Comparison of ENCODE assay signal across 9 cellular contexts in genomic region chr17:81388091-81388611, GRCh38. TPM values are rescaled to one million over a fixed set of nuclear protein-coding genes. Genes with fewer than 3 reads are reported as not detected.
DNase-seq lines count a peak whose midpoint lies in the region; ATAC-seq and TF ChIP-seq lines count a peak whose summit lies in the region.
"Had no signal": no experiment of that assay in that cellular context is flagged by ENCODE, and none has a peak within 500 bp of the region (broad histone marks: within the 10 kb centered on the region; RNA-seq: fewer than 3 reads in every experiment).

No MANE protein-coding gene starts in this region.

- H3K4me1 Mint-ChIP-seq in Caco-2 (ENCODE audit: low read depth, unreplicated experiment): peaks cover 20% of the 10 kb centered on the region

- CTCF ChIA-PET in Caco-2 (lab: Charles Lee): no interaction called here
- CTCF ChIA-PET in Panc1 (lab: Charles Lee): no interaction called here

- H3K4me3 ChIP-seq in Caco-2 (ENCODE audit: low read depth, low read length) (peak overlapping the region; percentile 39), Panc1 (ENCODE audit: low read depth in 2 of 2, low read length in 2 of 2) (peak overlapping the region; percentile 53 to 70), foreskin fibroblast (ENCODE audit: low read depth in 1 of 2, low read length in 2 of 2) (peak overlapping the region; percentile 69 to 70), prostate gland (peak overlapping the region in 1 of 2 donors; percentile 62)

- in situ Hi-C loops in Panc1 (cut with HindIII; ENCODE audit: low pct_unique_long_range_greater_than_20kb, low sequenced_read_pairs): no loop called here

- peaks cover 2% of the 10 kb centered on the region; the same call in 1 of the 2 replicates for H3K36me3 ChIP-seq in Caco-2 (ENCODE audit: control insufficient read depth, insufficient read depth, low read length)
- H3K36me3 ChIP-seq in Panc1 (ENCODE audit: control insufficient read depth, insufficient read depth, low read length): no peaks in the 10 kb centered on the region; the same call in 1 of the 2 replicates
- H3K36me3 ChIP-seq in prostate gland: no peaks in the 10 kb centered on the region

- WGBS in prostate gland: 68% methylated on average over 14 of the region's 14 CpGs

- H3K27me3 Mint-ChIP-seq in Caco-2 (ENCODE audit: insufficient read depth, unreplicated experiment): no peaks in the 10 kb centered on the region

- TF ChIP-seq CTCF in Caco-2 (IDR thresholded peaks at IDR 0.05; ENCODE audit: insufficient read depth in 1 of 2, low read depth in 1 of 2, low read length in 1 of 2, severe bottlenecking in 1 of 2, unreplicated experiment in 1 of 2): no peak
- no peak for TF ChIP-seq CTCF in Panc1 (IDR thresholded peaks at IDR 0.05)
- no peak for TF ChIP-seq CTCF in foreskin fibroblast (IDR thresholded peaks at IDR 0.05; ENCODE audit: low read depth, low read length)
- no peak for TF ChIP-seq CTCF in prostate gland (IDR thresholded peaks at IDR 0.05)

- BruUV-seq in Caco-2 (replicated peaks; lab: Mats Ljungman, UMichigan): no TSS peak
- no TSS peak for BruUV-seq in Panc1 (replicated peaks; lab: Mats Ljungman, UMichigan)

- H3K4me1 ChIP-seq in Caco-2 (peaks cover 27% of the 10 kb centered on the region), Panc1 (ENCODE audit: control insufficient read depth, insufficient read depth, low read length) (peaks cover 69% of the 10 kb centered on the region), prostate gland (replicated peaks) (peaks cover 18% of the 10 kb centered on the region)

- no peak for TF ChIP-seq POLR2A in prostate gland (IDR thresholded peaks at IDR 0.05)

- H3K9me3 Mint-ChIP-seq in Caco-2 (ENCODE audit: unreplicated experiment): no peaks in the 10 kb centered on the region

- ATAC-seq in Panc1: peak; percentile 13
- ATAC-seq in GM21360 (IDR thresholded peaks at IDR 0.05; ENCODE audit: unreplicated experiment): no peak

- peak overlapping the region; percentile 78 for H3K4me3 Mint-ChIP-seq in Caco-2 (ENCODE audit: unreplicated experiment)

- intact Hi-C loops in Caco-2 (cut with micrococcal nuclease; ENCODE audit: unreplicated experiment): no loop called here
- intact Hi-C loops in Panc1 (cut with micrococcal nuclease; ENCODE audit: unreplicated experiment): no loop called here
- intact Hi-C loops in prostate gland (cut with DNase I): loop anchor here (5.0 kb wide), 1 partner anchor 94 kb away; no protein-coding TSS in a partner anchor

- peak overlapping the region; percentile 85 for H3K27ac Mint-ChIP-seq in Caco-2 (ENCODE audit: unreplicated experiment)

- H3K27me3 ChIP-seq in Caco-2 (replicated peaks; ENCODE audit: control insufficient read depth, insufficient read depth, low read length): no peaks in the 10 kb centered on the region
- H3K27me3 ChIP-seq in Panc1 (ENCODE audit: control insufficient read depth, insufficient read depth, low read length): no peaks in the 10 kb centered on the region
- no peaks in the 10 kb centered on the region for H3K27me3 ChIP-seq in prostate gland (replicated peaks; ENCODE audit: insufficient read depth)

- peaks cover 34% of the 10 kb centered on the region for H3K36me3 Mint-ChIP-seq in Caco-2 (ENCODE audit: insufficient read depth, unreplicated experiment)

- H3K27ac ChIP-seq in Panc1 (ENCODE audit: low read length): peak overlapping the region; percentile 100
- H3K27ac ChIP-seq in prostate gland: peak overlapping the region; percentile 98 to 99

- no peak for DNase-seq in Caco-2
- no peak for DNase-seq in Panc1 (ENCODE audit: low read depth, low spot score)
- DNase-seq in foreskin fibroblast: no peak
- no peak for DNase-seq in prostate gland (ENCODE audit: low spot score)
- DNase-seq in HK-2 (ENCODE audit: unreplicated experiment): no peak
- DNase-seq in NCI-H187 treated with DMSO at 0.1 percent for 48 hours (lab: John Stamatoyannopoulos, UW): no peak
- DNase-seq in NOMO-1 treated with dmso at 0.1 percent for 144 hours (lab: John Stamatoyannopoulos, UW; ENCODE audit: unreplicated experiment): no peak
- DNase-seq: activated gamma-delta T cell had no signal

- POLR2A ChIA-PET in Caco-2 (lab: Charles Lee): no interaction called here
- POLR2A ChIA-PET in Panc1 (lab: Charles Lee): no interaction called here

- H3K9me3 ChIP-seq in Caco-2: no peaks in the 10 kb centered on the region
- no peaks in the 10 kb centered on the region for H3K9me3 ChIP-seq in Panc1 (ENCODE audit: control insufficient read depth, insufficient read depth, low read depth, low read length)
- H3K9me3 ChIP-seq in prostate gland: no peaks in the 10 kb centered on the region

RNA-seq across cellular contexts. Expression of gene BAHCC1, which starts 7.1 kb away (rescaled TPM):
- total RNA-seq in Caco-2 (2022) (10.2 and 15.5 TPM in 2 replicates), Panc1 (2021; ENCODE audit: unreplicated experiment) (77.4 TPM), prostate gland (10 to 100 TPM; 11.4 to 28.9 TPM)
- 129 TPM for polyA plus RNA-seq in Panc1 (2012; ENCODE audit: insufficient read length)
